ENCODE assay signal across 28 cellular contexts in genomic region chr20:13753436-13754036, GRCh38.
"Had no signal": no experiment of that assay in that cellular context is flagged by ENCODE, and none has a peak within 500 bp of the region (broad histone marks: within the 10 kb centered on the region; RNA-seq: fewer than 3 reads in every experiment).

No MANE protein-coding gene starts in this region.

- H3K4me1 ChIP-seq: left lung, lower lobe of right lung, neural progenitor cell, suprapubic skin, upper lobe of right lung had no signal

- H3K27ac ChIP-seq: left lung, lower lobe of right lung, neural progenitor cell, neutrophil, ovary, spleen, suprapubic skin, thoracic aorta, upper lobe of right lung had no signal

- H3K9me3 ChIP-seq: left lung, lower lobe of right lung, neutrophil, ovary, spleen, suprapubic skin, thoracic aorta, tibial artery, upper lobe of right lung had no signal

- H3K4me3 ChIP-seq: left lung, lower lobe of right lung, neural progenitor cell, ovary, spleen, suprapubic skin, thoracic aorta, tibial artery, upper lobe of right lung had no signal

- H3K27me3 ChIP-seq: left lung, neural progenitor cell, neutrophil, ovary, spleen, suprapubic skin, tibial artery, upper lobe of right lung had no signal

- H3K9ac ChIP-seq: neural progenitor cell had no signal

- DNase-seq: hippocampal formation; kidney glomerular epithelial cell; left cardiac atrium; left lung; lower lobe of right lung; mammary epithelial cell; mesenchymal stem cell; naive B cell; natural killer cell; nephron progenitor cell; occipital lobe; ovary; right cardiac atrium; small intestine; spleen; stimulated activated CD4-positive, alpha-beta T cell treated with anti-CD3 and anti-CD28 coated beads, Interleukin-4, amount 100 ng/mL, for 24 hours; stimulated activated naive CD4-positive, alpha-beta T cell; tibial artery; trophoblast cell; upper lobe of right lung had no signal

- FAIRE-seq: keratinocyte, small intestine, urothelium cell line had no signal

- ATAC-seq: left cardiac atrium; left lung; lower lobe of right lung; natural killer cell; right cardiac atrium; sciatic nerve; stimulated activated effector memory CD8-positive, alpha-beta T cell treated with anti-CD3 and anti-CD28 coated beads, Interleukin-12 subunit alpha, Interleukin-12 subunit beta, amount 100 ng/mL, for 72 hours; upper lobe of right lung had no signal

- H3K36me3 ChIP-seq: ovary, thoracic aorta had no signal

- H2AFZ ChIP-seq: neural progenitor cell had no signal

- H3K4me2 ChIP-seq: neural progenitor cell had no signal
